ENCODE assay signal across 19 cellular contexts in the genomic region with DNA sequence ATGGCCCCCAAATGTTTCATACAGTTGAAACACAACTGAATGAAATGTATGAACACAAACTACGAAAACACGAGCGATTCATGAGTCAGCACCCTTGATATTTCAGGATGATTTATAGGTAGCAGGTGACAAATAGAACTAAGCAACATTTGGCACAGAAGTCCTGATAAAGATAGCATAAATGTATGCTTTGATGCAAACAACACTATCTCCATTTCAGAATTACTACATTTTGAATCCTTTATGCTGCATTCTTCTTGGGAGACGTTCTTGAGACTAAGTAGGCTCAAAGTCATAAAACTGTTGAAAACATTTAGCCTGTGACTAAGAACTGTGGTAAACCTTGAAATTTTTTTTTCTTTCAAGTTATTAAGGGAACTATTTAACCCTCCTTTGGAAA.
DNase-seq lines count a peak whose midpoint lies in the region; ATAC-seq and TF ChIP-seq lines count a peak whose summit lies in the region.
"Had no signal": no experiment of that assay in that cellular context is flagged by ENCODE, and none has a peak within 500 bp of the region (broad histone marks: within the 10 kb centered on the region; RNA-seq: fewer than 3 reads in every experiment).

No MANE protein-coding gene starts in this region.

- dilution Hi-C loops in mammary epithelial cell (cut with HindIII; ENCODE audit: low sequenced_read_pairs): no loop called here

- CTCF ChIA-PET in mammary epithelial cell (lab: Charles Lee; ENCODE audit: low non-redundant PET): no interaction called here

- BruUV-seq in mammary epithelial cell (replicated peaks; lab: Mats Ljungman, UMichigan): no TSS peak

- H3K9ac ChIP-seq in GM23248 (no peak overlapping the region), adipocyte (ENCODE audit: low read length) (no peak overlapping the region), mammary epithelial cell (ENCODE audit: insufficient read depth, low read length) (no peak overlapping the region)

- H3K27me3 ChIP-seq in GM23248 (replicated peaks; ENCODE audit: insufficient read depth) (no peaks in the 10 kb centered on the region), adipocyte (replicated peaks; ENCODE audit: control insufficient read depth, insufficient read depth, low read length) (no peaks in the 10 kb centered on the region), testis (no peaks in the 10 kb centered on the region), mammary epithelial cell (ENCODE audit: insufficient read depth, low read length) (peaks cover 1% of the 10 kb centered on the region)

- TF ChIP-seq CTCF in testis (IDR thresholded peaks at IDR 0.05) (no peak), mammary epithelial cell (conservative IDR thresholded peaks at IDR 0.05 in 1 of 2, IDR thresholded peaks at IDR 0.05 in 1 of 2; ENCODE audit: extremely low read depth in 1 of 2, insufficient read depth in 1 of 2, low read depth in 1 of 2, low read length in 2 of 2) (no peak)

- H3K79me2 ChIP-seq in GM23248 (ENCODE audit: insufficient read depth) (no peaks in the 10 kb centered on the region), mammary epithelial cell (ENCODE audit: insufficient read depth, low read length) (no peaks in the 10 kb centered on the region)

- H3K36me3 ChIP-seq in GM23248 (ENCODE audit: low read depth) (no peaks in the 10 kb centered on the region), adipocyte (ENCODE audit: control insufficient read depth, insufficient read depth, low read length, severe bottlenecking) (no peaks in the 10 kb centered on the region), testis (ENCODE audit: low read depth, missing control alignments) (no peaks in the 10 kb centered on the region), mammary epithelial cell (ENCODE audit: insufficient read depth, low read length) (no peaks in the 10 kb centered on the region)

- H2AFZ ChIP-seq in GM23248 (no peak overlapping the region), mammary epithelial cell (ENCODE audit: low read depth, low read length) (no peak overlapping the region)

- no peaks in the 10 kb centered on the region for H3K9me2 ChIP-seq in GM23248 (ENCODE audit: insufficient read depth)

- DNase-seq in GM23248: peak; percentile 76
- DNase-seq in adipocyte (ENCODE audit: low read depth): no peak
- DNase-seq in iris pigment epithelial cell (ENCODE audit: low read depth): peak; percentile 83
- DNase-seq in testis: no peak
- DNase-seq in mammary epithelial cell: no peak
- DNase-seq: activated CD4-positive, alpha-beta memory T cell treated with anti-CD3 and anti-CD28 coated beads for 36 hours; activated naive CD8-positive, alpha-beta T cell treated with anti-CD3 and anti-CD28 coated beads, Interleukin-2, amount 50 U/mL, for 24 hours; activated T-cell treated with anti-CD3 and anti-CD28 coated beads, Interleukin-2, amount 50 U/mL, for 48 hours; DND-41; islet precursor cell; KG1; mesendoderm; NCI-H2171; right cardiac atrium; stimulated activated CD4-positive, alpha-beta T cell treated with anti-CD3 and anti-CD28 coated beads, Interleukin-4, amount 100 ng/mL, for 1 hour; stimulated activated CD8-positive, alpha-beta memory T cell treated with anti-CD3 and anti-CD28 coated beads, Interleukin-4, amount 100 ng/mL, for 48 hours had no signal

- H3K4me3 ChIP-seq in GM23248 (peak overlapping the region; percentile 18; the same call in 1 of the 2 replicates), adipocyte (ENCODE audit: low read length) (peak overlapping the region; percentile 29), testis (no peak overlapping the region), mammary epithelial cell (replicated peaks in 1 of 3; ENCODE audit: insufficient read depth in 1 of 3, low read depth in 2 of 3, low read length in 3 of 3) (no peak overlapping the region)

- H3K9me3 ChIP-seq in GM23248 (ENCODE audit: low read depth) (no peaks in the 10 kb centered on the region), adipocyte (ENCODE audit: control insufficient read depth, low read length) (no peaks in the 10 kb centered on the region), testis (no peaks in the 10 kb centered on the region), mammary epithelial cell (replicated peaks; ENCODE audit: insufficient read depth, low read length) (no peaks in the 10 kb centered on the region)

- H3K4me1 ChIP-seq in GM23248 (ENCODE audit: insufficient read depth) (peaks cover 41% of the 10 kb centered on the region), adipocyte (ENCODE audit: control insufficient read depth, insufficient read depth, low read length) (peaks cover 38% of the 10 kb centered on the region), testis (peaks cover 28% of the 10 kb centered on the region), mammary epithelial cell (ENCODE audit: insufficient read depth, low read length) (peaks cover 4% of the 10 kb centered on the region)

- in situ Hi-C loops in GM23248 (cut with MboI) (no loop called here), mammary epithelial cell (cut with MboI; ENCODE audit: low sequenced_read_pairs in 2 of 2) (no loop called here)

- peak overlapping the region; percentile 17; the same call in 1 of the 2 replicates for H3K27ac ChIP-seq in GM23248
- H3K27ac ChIP-seq in testis: peak overlapping the region; percentile 27 to 78
- H3K27ac ChIP-seq in mammary epithelial cell (ENCODE audit: insufficient read depth, low read depth, low read length): no peak overlapping the region
- H3K27ac ChIP-seq: C4-2B had no signal

- peaks cover 42% of the 10 kb centered on the region for H3F3A ChIP-seq in GM23248 (ENCODE audit: insufficient read depth)

- intact Hi-C loops in testis (cut with DNase I; ENCODE audit: low total_unique reads) (no loop called here), mammary epithelial cell (cut with micrococcal nuclease) (loop anchor here (10.0 kb wide), 1 partner anchor 84 kb away; no protein-coding TSS in a partner anchor)

- WGBS in GM23248 (ENCODE audit: low coverage in 1 of 2, low lambda C conversion rate in 2 of 2, missing lambda C conversion rate in 2 of 2), 2 experiments: 21 to 30% methylated on average over 4 of the region's 4 CpGs
- WGBS in testis, 2 donors: 39 to 52% methylated on average over 4 of the region's 4 CpGs
- 84% methylated on average over 4 of the region's 4 CpGs for WGBS in mammary epithelial cell (ENCODE audit: low coverage, missing lambda C conversion rate)

- peak overlapping the region; percentile 16 for H3K4me2 ChIP-seq in GM23248 (ENCODE audit: unreplicated experiment)
- H3K4me2 ChIP-seq in mammary epithelial cell (ENCODE audit: insufficient read depth, low read depth, low read length): no peak overlapping the region

- TF ChIP-seq POLR2A in testis (IDR thresholded peaks at IDR 0.05): no peak

- H4K20me1 ChIP-seq in GM23248 (ENCODE audit: insufficient read depth) (no peaks in the 10 kb centered on the region), mammary epithelial cell (ENCODE audit: insufficient read depth, low read length) (no peaks in the 10 kb centered on the region)

- ATAC-seq in GM18873 (IDR thresholded peaks at IDR 0.05; ENCODE audit: low FRiP score, unreplicated experiment) (no peak), GM21576 (IDR thresholded peaks at IDR 0.05; ENCODE audit: unreplicated experiment) (no peak)
- ATAC-seq: activated naive CD8-positive, alpha-beta T cell treated with anti-CD3 and anti-CD28 coated beads, Interleukin-2, amount 50 U/mL, for 24 hours; right cardiac atrium had no signal

Comparison
In these comparisons a context has a peak if more than half of its experiments do, and no peak if none do; other contexts are left out.
1. DNase-seq: peak in GM23248 (single experiment) and iris pigment epithelial cell (single experiment); none in adipocyte (single experiment), testis (single experiment) and mammary epithelial cell (single experiment).
2. H3K4me3 ChIP-seq: peak in GM23248 (single experiment) and adipocyte (single experiment); none in testis (0 of 2) and mammary epithelial cell (0 of 3).